ENCODE assay signal across 21 cellular contexts in genomic region chr10:6973904-6974303, GRCh38.
DNase-seq lines count a peak whose midpoint lies in the region; ATAC-seq and TF ChIP-seq lines count a peak whose summit lies in the region.
"Had no signal": no experiment of that assay in that cellular context is flagged by ENCODE, and none has a peak within 500 bp of the region (broad histone marks: within the 10 kb centered on the region; RNA-seq: fewer than 3 reads in every experiment).

No MANE protein-coding gene starts in this region.

- H3K4me3 ChIP-seq in lower leg skin (ENCODE audit: low read depth, poor library complexity, severe bottlenecking), result no peak overlapping the region
- H3K4me3 ChIP-seq: A549, ascending aorta, heart right ventricle, SJSA1 had no signal

- no peak for TF ChIP-seq POLR2A in lower leg skin (IDR thresholded peaks at IDR 0.05)

- WGBS in lower leg skin, 2 donors, result 65 to 70% methylated on average over 7 of the region's 7 CpGs

- POLR2A ChIA-PET in activated CD4-positive, alpha-beta T cell treated with anti-CD3 and anti-CD28 coated beads, Interleukin-2, amount 10 ng/mL, durations not matched to agents 7 days and 5 days (lab: Charles Lee), result no interaction called here
- POLR2A ChIA-PET in activated CD8-positive, alpha-beta T cell treated with anti-CD3 and anti-CD28 coated beads, Interleukin-2, amount 10 ng/mL, durations not matched to agents 7 days and 5 days (lab: Charles Lee), result no interaction called here

- H3K27ac Mint-ChIP-seq in activated CD4-positive, alpha-beta T cell treated with anti-CD3 and anti-CD28 coated beads, Interleukin-2, amount 10 ng/mL, durations not matched to agents 7 days and 5 days, result no peak overlapping the region
- H3K27ac Mint-ChIP-seq in activated CD8-positive, alpha-beta T cell treated with anti-CD3 and anti-CD28 coated beads, Interleukin-2, amount 10 ng/mL, durations not matched to agents 7 days and 5 days, result peak overlapping the region; percentile 66
- H3K27ac Mint-ChIP-seq in natural killer cell treated with Interleukin-12 subunit alpha and Interleukin-12 subunit beta and Interleukin-15 and Interleukin-18, amount 100 ng/mL, for 72 hours, result peak overlapping the region; percentile 76 to 88
- H3K27ac Mint-ChIP-seq in type B pancreatic cell, result no peak overlapping the region

- no peaks in the 10 kb centered on the region for H3K9me3 Mint-ChIP-seq in activated CD4-positive, alpha-beta T cell treated with anti-CD3 and anti-CD28 coated beads, Interleukin-2, amount 10 ng/mL, durations not matched to agents 7 days and 5 days
- H3K9me3 Mint-ChIP-seq in activated CD8-positive, alpha-beta T cell treated with anti-CD3 and anti-CD28 coated beads, Interleukin-2, amount 10 ng/mL, durations not matched to agents 7 days and 5 days (ENCODE audit: insufficient read depth), result peaks cover 3% of the 10 kb centered on the region
- H3K9me3 Mint-ChIP-seq in natural killer cell treated with Interleukin-12 subunit alpha and Interleukin-12 subunit beta and Interleukin-15 and Interleukin-18, amount 100 ng/mL, for 72 hours, result no peaks in the 10 kb centered on the region
- H3K9me3 Mint-ChIP-seq in type B pancreatic cell, result no peaks in the 10 kb centered on the region

- H3K4me1 Mint-ChIP-seq in activated CD4-positive, alpha-beta T cell treated with anti-CD3 and anti-CD28 coated beads, Interleukin-2, amount 10 ng/mL, durations not matched to agents 7 days and 5 days, result peaks cover 10% of the 10 kb centered on the region
- peaks cover 34% of the 10 kb centered on the region for H3K4me1 Mint-ChIP-seq in activated CD8-positive, alpha-beta T cell treated with anti-CD3 and anti-CD28 coated beads, Interleukin-2, amount 10 ng/mL, durations not matched to agents 7 days and 5 days (ENCODE audit: low read depth)
- H3K4me1 Mint-ChIP-seq in natural killer cell treated with Interleukin-12 subunit alpha and Interleukin-12 subunit beta and Interleukin-15 and Interleukin-18, amount 100 ng/mL, for 72 hours (ENCODE audit: low read depth in 2 of 2), result peaks cover 17 to 31% of the 10 kb centered on the region in 2 donors
- no peaks in the 10 kb centered on the region for H3K4me1 Mint-ChIP-seq in type B pancreatic cell (ENCODE audit: unreplicated experiment)

- no peaks in the 10 kb centered on the region for H3K36me3 Mint-ChIP-seq in activated CD4-positive, alpha-beta T cell treated with anti-CD3 and anti-CD28 coated beads, Interleukin-2, amount 10 ng/mL, durations not matched to agents 7 days and 5 days (ENCODE audit: low read depth)
- H3K36me3 Mint-ChIP-seq in activated CD8-positive, alpha-beta T cell treated with anti-CD3 and anti-CD28 coated beads, Interleukin-2, amount 10 ng/mL, durations not matched to agents 7 days and 5 days (ENCODE audit: low read depth), result peaks cover 14% of the 10 kb centered on the region
- no peaks in the 10 kb centered on the region for H3K36me3 Mint-ChIP-seq in natural killer cell treated with Interleukin-12 subunit alpha and Interleukin-12 subunit beta and Interleukin-15 and Interleukin-18, amount 100 ng/mL, for 72 hours
- H3K36me3 Mint-ChIP-seq in type B pancreatic cell, result no peaks in the 10 kb centered on the region

- ATAC-seq in activated CD8-positive, alpha-beta T cell treated with anti-CD3 and anti-CD28 coated beads, Interleukin-2, amount 10 ng/mL, durations not matched to agents 7 days and 5 days, result peak; percentile 98
- peak; percentile 71 to 90 for ATAC-seq in natural killer cell treated with Interleukin-12 subunit alpha and Interleukin-12 subunit beta and Interleukin-15 and Interleukin-18, amount 100 ng/mL, for 72 hours
- ATAC-seq: A549, heart right ventricle had no signal

- intact Hi-C loops in lower leg skin (cut with DNase I; ENCODE audit: low total_unique reads), result no loop called here

- no peak overlapping the region for H3K4me3 Mint-ChIP-seq in activated CD4-positive, alpha-beta T cell treated with anti-CD3 and anti-CD28 coated beads, Interleukin-2, amount 10 ng/mL, durations not matched to agents 7 days and 5 days
- no peak overlapping the region for H3K4me3 Mint-ChIP-seq in activated CD8-positive, alpha-beta T cell treated with anti-CD3 and anti-CD28 coated beads, Interleukin-2, amount 10 ng/mL, durations not matched to agents 7 days and 5 days
- H3K4me3 Mint-ChIP-seq in natural killer cell treated with Interleukin-12 subunit alpha and Interleukin-12 subunit beta and Interleukin-15 and Interleukin-18, amount 100 ng/mL, for 72 hours, result peak overlapping the region; percentile 70
- no peak overlapping the region for H3K4me3 Mint-ChIP-seq in type B pancreatic cell

- peak; percentile 49 for DNase-seq in activated CD4-positive, alpha-beta T cell treated with anti-CD3 and anti-CD28 coated beads, Interleukin-2, amount 10 ng/mL, durations not matched to agents 7 days and 5 days
- no peak for DNase-seq in activated CD4-positive, alpha-beta T cell treated with anti-CD3 and anti-CD28 coated beads for 1 hour
- DNase-seq in Kasumi-1 (lab: John Stamatoyannopoulos, UW) (peak; percentile 94 to 95), lower leg skin (ENCODE audit: low spot score in 2 of 2) (no peak), NCI-H774 (lab: John Stamatoyannopoulos, UW) (no peak), type B pancreatic cell (ENCODE audit: extremely low spot score, unreplicated experiment) (no peak)
- peak; percentile 80 for DNase-seq in activated CD8-positive, alpha-beta T cell treated with anti-CD3 and anti-CD28 coated beads, Interleukin-2, amount 10 ng/mL, durations not matched to agents 7 days and 5 days
- no peak for DNase-seq in natural killer cell treated with Interleukin-12 subunit alpha and Interleukin-12 subunit beta and Interleukin-15 and Interleukin-18, amount 100 ng/mL, for 72 hours (ENCODE audit: low spot score)
- DNase-seq: EL; HCEC 1CT; heart right ventricle; mesenchymal stem cell; NCI-H2029 treated with DMSO at 0.1 percent for 48 hours; NCI-H524; OCI-M1; retina; stimulated activated naive CD4-positive, alpha-beta T cell treated with Interleukin-2 at 50 U/mL for 16 hours; T1000 had no signal

- TF ChIP-seq CTCF in lower leg skin (IDR thresholded peaks at IDR 0.05) (no peak), type B pancreatic cell (conservative IDR thresholded peaks at IDR 0.05) (no peak)

- CTCF ChIA-PET in activated CD4-positive, alpha-beta T cell treated with anti-CD3 and anti-CD28 coated beads, Interleukin-2, amount 10 ng/mL, durations not matched to agents 7 days and 5 days (lab: Charles Lee), result no interaction called here
- CTCF ChIA-PET in activated CD8-positive, alpha-beta T cell treated with anti-CD3 and anti-CD28 coated beads, Interleukin-2, amount 10 ng/mL, durations not matched to agents 7 days and 5 days (lab: Charles Lee), result interaction anchor here (1.3 kb wide), 1 partner anchor 55 kb away, joined by 3 read pairs; no protein-coding TSS in a partner anchor

- H3K27me3 Mint-ChIP-seq in activated CD4-positive, alpha-beta T cell treated with anti-CD3 and anti-CD28 coated beads, Interleukin-2, amount 10 ng/mL, durations not matched to agents 7 days and 5 days, result peaks cover 12% of the 10 kb centered on the region
- H3K27me3 Mint-ChIP-seq in activated CD8-positive, alpha-beta T cell treated with anti-CD3 and anti-CD28 coated beads, Interleukin-2, amount 10 ng/mL, durations not matched to agents 7 days and 5 days (ENCODE audit: low read depth), result peaks cover 27% of the 10 kb centered on the region
- no peaks in the 10 kb centered on the region for H3K27me3 Mint-ChIP-seq in natural killer cell treated with Interleukin-12 subunit alpha and Interleukin-12 subunit beta and Interleukin-15 and Interleukin-18, amount 100 ng/mL, for 72 hours
- H3K27me3 Mint-ChIP-seq in type B pancreatic cell, result peaks cover 76% of the 10 kb centered on the region

Comparison
In these comparisons a context has a peak if more than half of its experiments do, and no peak if none do; other contexts are left out.
1. DNase-seq: peak in activated CD4-positive, alpha-beta T cell treated with anti-CD3 and anti-CD28 coated beads, Interleukin-2, amount 10 ng/mL, durations not matched to agents 7 days and 5 days (single experiment), Kasumi-1 (2 of 2) and activated CD8-positive, alpha-beta T cell treated with anti-CD3 and anti-CD28 coated beads, Interleukin-2, amount 10 ng/mL, durations not matched to agents 7 days and 5 days (single experiment); none in activated CD4-positive, alpha-beta T cell treated with anti-CD3 and anti-CD28 coated beads for 1 hour (single experiment), natural killer cell treated with Interleukin-12 subunit alpha and Interleukin-12 subunit beta and Interleukin-15 and Interleukin-18, amount 100 ng/mL, for 72 hours (single experiment), lower leg skin (0 of 2), NCI-H774 (single experiment) and type B pancreatic cell (single experiment).
2. H3K27ac Mint-ChIP-seq: peak in activated CD8-positive, alpha-beta T cell treated with anti-CD3 and anti-CD28 coated beads, Interleukin-2, amount 10 ng/mL, durations not matched to agents 7 days and 5 days (single experiment) and natural killer cell treated with Interleukin-12 subunit alpha and Interleukin-12 subunit beta and Interleukin-15 and Interleukin-18, amount 100 ng/mL, for 72 hours (2 of 2); none in activated CD4-positive, alpha-beta T cell treated with anti-CD3 and anti-CD28 coated beads, Interleukin-2, amount 10 ng/mL, durations not matched to agents 7 days and 5 days (single experiment) and type B pancreatic cell (single experiment).